Comparison of ENCODE assay signal across 20 cellular contexts in genomic region chr18:72910045-72910444, GRCh38. TPM values are rescaled to one million over a fixed set of nuclear protein-coding genes. Genes with fewer than 3 reads are reported as not detected.
DNase-seq lines count a peak whose midpoint lies in the region; ATAC-seq, FAIRE-seq and TF ChIP-seq lines count a peak whose summit lies in the region.
"Had no signal": no experiment of that assay in that cellular context is flagged by ENCODE, and none has a peak within 500 bp of the region (broad histone marks: within the 10 kb centered on the region; RNA-seq: fewer than 3 reads in every experiment).

No MANE protein-coding gene starts in this region.

- no peak for ATAC-seq in gastrocnemius medialis
- ATAC-seq: HepG2 had no signal

- intact Hi-C loops in gastrocnemius medialis (cut with DNase I; ENCODE audit: low total_unique reads): no loop called here

- H3K27me3 Mint-ChIP-seq in astrocyte (ENCODE audit: low read depth, unreplicated experiment) (no peaks in the 10 kb centered on the region), HFFc6 (ENCODE audit: insufficient read depth) (no peaks in the 10 kb centered on the region; the same call in 1 of the 2 replicates)
- H3K27me3 Mint-ChIP-seq: CD8-positive, alpha-beta memory T cell had no signal

- no peaks in the 10 kb centered on the region for H3K9me3 Mint-ChIP-seq in astrocyte (ENCODE audit: unreplicated experiment)
- H3K9me3 Mint-ChIP-seq in HFFc6: no peaks in the 10 kb centered on the region
- H3K9me3 Mint-ChIP-seq: H9 had no signal

- in situ Hi-C loops in gastrocnemius medialis (cut with MboI; ENCODE audit: low sequenced_read_pairs in 4 of 4): no loop called here

- H3K27ac ChIP-seq in astrocyte (ENCODE audit: low read depth, low read length) (no peak overlapping the region), gastrocnemius medialis (no peak overlapping the region)
- H3K27ac ChIP-seq: BLaER1, GM23248 had no signal

- H3K9ac ChIP-seq in astrocyte (ENCODE audit: low read length): no peak overlapping the region
- H3K9ac ChIP-seq: BLaER1, GM23248 had no signal

- H3K4me1 ChIP-seq in astrocyte (ENCODE audit: insufficient read depth, low read length): no peaks in the 10 kb centered on the region
- H3K4me1 ChIP-seq in gastrocnemius medialis: no peaks in the 10 kb centered on the region
- H3K4me1 ChIP-seq: BLaER1, Caco-2 had no signal

- H3K9me3 ChIP-seq in astrocyte (ENCODE audit: insufficient read depth, low read depth, low read length) (no peaks in the 10 kb centered on the region), gastrocnemius medialis (no peaks in the 10 kb centered on the region)
- H3K9me3 ChIP-seq: BLaER1, Caco-2 had no signal

- no peaks in the 10 kb centered on the region for H3K27me3 ChIP-seq in astrocyte (ENCODE audit: insufficient read depth, low read length)
- no peaks in the 10 kb centered on the region for H3K27me3 ChIP-seq in gastrocnemius medialis
- H3K27me3 ChIP-seq: BLaER1 had no signal

- no peak overlapping the region for H3K4me2 ChIP-seq in astrocyte (ENCODE audit: low read length)
- H3K4me2 ChIP-seq: BLaER1 had no signal

- no peaks in the 10 kb centered on the region for H3K79me2 ChIP-seq in astrocyte (ENCODE audit: insufficient read depth, low read length)

- H3K27ac Mint-ChIP-seq in astrocyte (ENCODE audit: unreplicated experiment) (no peak overlapping the region), HFFc6 (no peak overlapping the region)
- H3K27ac Mint-ChIP-seq: CD8-positive, alpha-beta memory T cell; H9 had no signal

- H3K36me3 Mint-ChIP-seq in astrocyte (ENCODE audit: low read depth, unreplicated experiment) (no peaks in the 10 kb centered on the region), HFFc6 (ENCODE audit: low read depth) (no peaks in the 10 kb centered on the region)
- H3K36me3 Mint-ChIP-seq: CD8-positive, alpha-beta memory T cell had no signal

- no peaks in the 10 kb centered on the region for H3K36me3 ChIP-seq in astrocyte (ENCODE audit: insufficient read depth, low read length)
- no peaks in the 10 kb centered on the region for H3K36me3 ChIP-seq in gastrocnemius medialis
- H3K36me3 ChIP-seq: BLaER1 had no signal

- H3K4me1 Mint-ChIP-seq in astrocyte (ENCODE audit: low read depth, unreplicated experiment) (no peaks in the 10 kb centered on the region), HFFc6 (ENCODE audit: low read depth) (no peaks in the 10 kb centered on the region; the same call in 1 of the 2 replicates)
- H3K4me1 Mint-ChIP-seq: CD8-positive, alpha-beta memory T cell; H9 had no signal

- H3K4me3 ChIP-seq in astrocyte (ENCODE audit: insufficient read depth, low read depth, low read length) (no peak overlapping the region), choroid plexus epithelial cell (ENCODE audit: low read depth, low read length) (no peak overlapping the region), gastrocnemius medialis (no peak overlapping the region)
- H3K4me3 ChIP-seq: BLaER1, GM23248 had no signal

- H4K20me1 ChIP-seq in astrocyte (ENCODE audit: insufficient read depth, low read length): no peaks in the 10 kb centered on the region
- H4K20me1 ChIP-seq: BLaER1 had no signal

- TF ChIP-seq CTCF in astrocyte (IDR thresholded peaks at IDR 0.05; ENCODE audit: insufficient read depth, low read depth, low read length) (no peak), choroid plexus epithelial cell (conservative IDR thresholded peaks at IDR 0.05; ENCODE audit: low read depth, low read length) (no peak), gastrocnemius medialis (IDR thresholded peaks at IDR 0.05 in 4 of 5, conservative IDR thresholded peaks at IDR 0.05 in 1 of 5) (no peak), HFFc6 (IDR thresholded peaks at IDR 0.05) (no peak)

- FAIRE-seq in astrocyte (lab: Jason Lieb, UNC): no peak
- FAIRE-seq: GM19239, HepG2, HTR-8/SVneo had no signal

- peak; percentile 40 for DNase-seq in Daoy (ENCODE audit: low read depth)
- DNase-seq in OCI-M1 (lab: John Stamatoyannopoulos, UW): peak; percentile 69
- DNase-seq in astrocyte (ENCODE audit: low read depth): no peak
- DNase-seq in choroid plexus epithelial cell (ENCODE audit: low read depth): peak; percentile 2
- no peak for DNase-seq in kidney tubule cell (ENCODE audit: low spot score)
- DNase-seq in SK-N-DZ (ENCODE audit: low spot score): no peak
- no peak for DNase-seq in gastrocnemius medialis
- DNase-seq in HFFc6: no peak
- DNase-seq: 8988T; AML-193; Caco-2; CD8-positive, alpha-beta memory T cell; DND-41; GF-D8; GM23248; H9 had no signal

- TF ChIP-seq POLR2A in gastrocnemius medialis (IDR thresholded peaks at IDR 0.05): no peak

- peak overlapping the region; percentile 2 for H2AFZ ChIP-seq in astrocyte (ENCODE audit: low read depth, low read length)
- H2AFZ ChIP-seq: GM23248 had no signal

- H3K4me3 Mint-ChIP-seq in astrocyte (ENCODE audit: unreplicated experiment) (no peak overlapping the region), HFFc6 (no peak overlapping the region)
- H3K4me3 Mint-ChIP-seq: CD8-positive, alpha-beta memory T cell; H9 had no signal

RNA-seq across cellular contexts. Expression of gene NETO1, which starts 42.3 kb away (rescaled TPM):
- 4.1 and 4.9 TPM in 2 replicates for total RNA-seq in Daoy (2014; rRNA removed; shearing (Covaris generic))
- total RNA-seq in astrocyte (18.4 and 19.8 TPM in 2 replicates), gastrocnemius medialis (not detected)
- polyA plus RNA-seq in SK-N-DZ (2014; cell fraction: cytosol; rRNA removed): 0.03 and 0.06 TPM in 2 replicates
- polyA plus RNA-seq in SK-N-DZ (2014; cell fraction: nucleus; rRNA removed): 0.14 TPM in 1 of 2 replicates, not detected in the other
- total RNA-seq in HFFc6 (2021; fragmentation: NEBNext Ultra II Directional; extraction: Animal tissue kit (Norgen Biotek cat#: 25700)): not detected
- total RNA-seq: Caco-2; CD8-positive, alpha-beta memory T cell; GM23248; HepG2 had no signal
- polyA plus RNA-seq: CD8-positive, alpha-beta memory T cell; GM23248; HepG2 had no signal

Comparison
In these comparisons a context has a peak if more than half of its experiments do, and no peak if none do; other contexts are left out.
1. DNase-seq: peak in Daoy (single experiment), OCI-M1 (single experiment) and choroid plexus epithelial cell (single experiment); none in astrocyte (single experiment), kidney tubule cell (single experiment), SK-N-DZ (single experiment), gastrocnemius medialis (0 of 2) and HFFc6 (single experiment).